ENCODE assay signal across 26 cellular contexts in the genomic region with DNA sequence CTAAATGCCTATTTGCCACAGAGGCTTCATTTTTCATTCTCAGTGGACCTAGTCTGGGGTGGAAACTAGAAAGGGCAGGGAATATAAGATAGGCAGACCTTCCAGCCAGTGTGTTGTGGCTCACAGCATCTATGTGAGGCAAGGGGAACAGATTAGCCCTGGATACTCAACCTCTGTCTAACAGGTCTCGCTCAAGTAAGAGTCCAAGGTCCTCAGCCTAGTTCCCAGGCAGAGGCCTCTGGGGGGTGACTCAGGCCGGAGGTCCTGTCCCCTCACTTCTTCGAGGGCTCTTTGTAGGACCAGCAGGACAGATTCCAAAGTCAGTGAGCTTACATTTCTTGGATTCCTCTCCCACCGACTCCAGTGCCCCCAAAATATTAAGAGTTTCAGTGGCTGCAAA.
"Had no signal": no experiment of that assay in that cellular context is flagged by ENCODE, and none has a peak within 500 bp of the region (broad histone marks: within the 10 kb centered on the region; RNA-seq: fewer than 3 reads in every experiment).

No MANE protein-coding gene starts in this region.

- ATAC-seq: activated naive CD4-positive, alpha-beta T cell treated with anti-CD3 and anti-CD28 coated beads, Interleukin-2, amount 50 U/mL, for 72 hours; activated naive CD8-positive, alpha-beta T cell treated with anti-CD3 and anti-CD28 coated beads, Interleukin-2, amount 50 U/mL, for 24 hours; body of pancreas; Right ventricle myocardium inferior; T-cell had no signal

- H3K27ac Mint-ChIP-seq: activated CD4-positive, alpha-beta T cell treated with anti-CD3 and anti-CD28 coated beads, Interleukin-2, amount 10 ng/mL, durations not matched to agents 7 days and 5 days; activated naive CD8-positive, alpha-beta T cell treated with anti-CD3 and anti-CD28 coated beads, Interleukin-2, amount 50 U/mL, for 24 hours; activated T-helper 1 cell treated with anti-CD3 and anti-CD28 coated beads, Interleukin-12 subunit alpha, Interleukin-12 subunit beta, Interleukin-2, Interleukin-4 antibody, amounts not matched to agents 30 ng/mL and 10 ng/mL and 1 ng/mL, durations not matched to agents 14 hours and 24 hours and 36 hours had no signal

- H3K4me3 Mint-ChIP-seq: activated CD4-positive, alpha-beta memory T cell treated with anti-CD3 and anti-CD28 coated beads, Interleukin-2, amount 10 ng/mL, durations not matched to agents 7 days and 5 days; activated CD4-positive, alpha-beta T cell treated with anti-CD3 and anti-CD28 coated beads, Interleukin-2, amount 10 ng/mL, durations not matched to agents 7 days and 5 days; activated naive CD8-positive, alpha-beta T cell treated with anti-CD3 and anti-CD28 coated beads, Interleukin-2, amount 50 U/mL, for 24 hours; activated T-helper 1 cell treated with anti-CD3 and anti-CD28 coated beads, Interleukin-12 subunit alpha, Interleukin-12 subunit beta, Interleukin-2, Interleukin-4 antibody, amounts not matched to agents 30 ng/mL and 10 ng/mL and 1 ng/mL, durations not matched to agents 14 hours and 24 hours and 36 hours; T-cell had no signal

- H3K9me3 Mint-ChIP-seq: activated CD4-positive, alpha-beta memory T cell treated with anti-CD3 and anti-CD28 coated beads, Interleukin-2, amount 10 ng/mL, durations not matched to agents 7 days and 5 days; activated CD4-positive, alpha-beta T cell treated with anti-CD3 and anti-CD28 coated beads, Interleukin-2, amount 10 ng/mL, durations not matched to agents 7 days and 5 days; activated naive CD4-positive, alpha-beta T cell treated with anti-CD3 and anti-CD28 coated beads, Interleukin-2, amount 50 U/mL, for 72 hours; activated naive CD8-positive, alpha-beta T cell treated with anti-CD3 and anti-CD28 coated beads, Interleukin-2, amount 50 U/mL, for 24 hours; activated T-helper 1 cell treated with anti-CD3 and anti-CD28 coated beads, Interleukin-12 subunit alpha, Interleukin-12 subunit beta, Interleukin-2, Interleukin-4 antibody, amounts not matched to agents 30 ng/mL and 10 ng/mL and 1 ng/mL, durations not matched to agents 14 hours and 24 hours and 36 hours; T-cell had no signal

- H2AFZ ChIP-seq: PC-9 had no signal

- H3K27ac ChIP-seq: ascending aorta, body of pancreas, PC-9, SK-N-MC had no signal

- H3K4me3 ChIP-seq: ascending aorta, body of pancreas, PC-9, SK-N-MC had no signal

- DNase-seq: activated CD4-positive, alpha-beta memory T cell treated with anti-CD3 and anti-CD28 coated beads, Interleukin-2, amount 10 ng/mL, durations not matched to agents 7 days and 5 days; activated CD4-positive, alpha-beta T cell treated with anti-CD3 and anti-CD28 coated beads, Interleukin-2, amount 10 ng/mL, durations not matched to agents 7 days and 5 days; activated CD4-positive, CD25-positive, alpha-beta regulatory T cell; activated effector memory CD4-positive, alpha-beta T cell treated with anti-CD3 and anti-CD28 coated beads, Interleukin-2, amount 50 U/mL, for 16 hours; activated naive CD4-positive, alpha-beta T cell treated with Interleukin-2 at 50 U/mL for 16 hours; activated naive CD8-positive, alpha-beta T cell treated with anti-CD3 and anti-CD28 coated beads, Interleukin-2, amount 50 U/mL, for 24 hours; activated T-cell treated with anti-CD3 and anti-CD28 coated beads, Interleukin-2, amount 50 U/mL, for 1 hour; amniotic stem cell; body of pancreas; central memory CD4-positive, alpha-beta T cell; Kasumi-1; NCI-H1105 treated with DMSO at 0.1 percent for 48 hours; NCI-H1436 treated with DMSO at 0.1 percent for 48 hours; NCI-H187; NCI-H2081; NCI-H446; NCI-H524; PC-9; T-cell; T-helper 2 cell; T1000 had no signal

- H3K27me3 Mint-ChIP-seq: activated CD4-positive, alpha-beta memory T cell treated with anti-CD3 and anti-CD28 coated beads, Interleukin-2, amount 10 ng/mL, durations not matched to agents 7 days and 5 days; activated CD4-positive, alpha-beta T cell treated with anti-CD3 and anti-CD28 coated beads, Interleukin-2, amount 10 ng/mL, durations not matched to agents 7 days and 5 days; activated naive CD8-positive, alpha-beta T cell treated with anti-CD3 and anti-CD28 coated beads, Interleukin-2, amount 50 U/mL, for 24 hours; T-cell had no signal

- H3K4me1 Mint-ChIP-seq: activated CD4-positive, alpha-beta memory T cell treated with anti-CD3 and anti-CD28 coated beads, Interleukin-2, amount 10 ng/mL, durations not matched to agents 7 days and 5 days; activated CD4-positive, alpha-beta T cell treated with anti-CD3 and anti-CD28 coated beads, Interleukin-2, amount 10 ng/mL, durations not matched to agents 7 days and 5 days; activated naive CD8-positive, alpha-beta T cell treated with anti-CD3 and anti-CD28 coated beads, Interleukin-2, amount 50 U/mL, for 24 hours had no signal

- H3K27me3 ChIP-seq: ascending aorta, body of pancreas had no signal

- H3K9me3 ChIP-seq: ascending aorta, body of pancreas had no signal

- H3K4me2 ChIP-seq: PC-9 had no signal
